ENCODE assay signal across 8 cellular contexts in the genomic region with DNA sequence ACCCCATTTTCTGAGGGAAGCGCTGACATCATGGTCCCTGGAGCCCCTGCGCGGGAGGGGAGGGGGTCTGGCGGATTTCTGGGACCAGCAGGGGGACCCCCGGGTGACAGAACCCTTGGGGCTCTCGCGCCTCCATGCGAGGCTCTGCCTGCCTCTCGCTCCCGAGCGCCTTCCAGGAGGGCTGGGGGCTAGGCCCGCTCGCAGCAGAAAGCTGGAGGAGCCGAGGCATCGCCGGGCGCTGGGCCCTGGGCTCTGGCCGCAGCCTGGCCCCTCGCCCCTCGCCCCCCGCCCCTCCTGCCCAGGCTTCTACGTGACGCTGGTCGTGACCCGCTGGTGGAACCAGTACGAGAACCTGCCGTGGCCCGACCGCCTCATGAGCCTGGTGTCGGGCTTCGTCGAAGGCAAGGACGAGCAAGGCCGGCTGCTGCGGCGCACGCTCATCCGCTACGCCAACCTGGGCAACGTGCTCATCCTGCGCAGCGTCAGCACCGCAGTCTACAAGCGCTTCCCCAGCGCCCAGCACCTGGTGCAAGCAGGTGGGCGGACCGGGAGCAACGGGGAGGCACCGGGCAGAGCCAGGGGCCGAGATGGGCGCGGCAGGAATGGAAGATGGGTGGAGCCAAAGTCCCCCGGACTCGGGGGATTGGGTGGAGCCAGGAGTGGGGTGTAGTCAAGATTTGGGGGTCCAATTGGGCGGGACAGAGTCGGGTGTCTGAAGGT. TPM values are rescaled to one million over a fixed set of nuclear protein-coding genes. Genes with fewer than 3 reads are reported as not detected.
DNase-seq lines count a peak whose midpoint lies in the region; ATAC-seq and TF ChIP-seq lines count a peak whose summit lies in the region.

No MANE protein-coding gene starts in this region.

- 0 out of 2 replicates have a peak, but pooled peaks cover 8% of the 10 kb centered on the region for H3K4me1 ChIP-seq in Caco-2

- H3K4me3 ChIP-seq in Caco-2 (ENCODE audit: low read depth, low read length), result peak overlapping the region; percentile 43
- peak overlapping the region; percentile 48 for H3K4me3 ChIP-seq in fibroblast of villous mesenchyme (ENCODE audit: low read depth, low read length)

- no peaks in the 10 kb centered on the region for H3K36me3 ChIP-seq in Caco-2 (ENCODE audit: control insufficient read depth, insufficient read depth, low read length)

- H3K36me3 Mint-ChIP-seq in Caco-2 (ENCODE audit: insufficient read depth, unreplicated experiment) (peaks cover 16% of the 10 kb centered on the region), T-helper 17 cell (ENCODE audit: low read depth) (no peaks in the 10 kb centered on the region), osteocyte (ENCODE audit: unreplicated experiment) (peaks cover 3% of the 10 kb centered on the region)

- no peaks in the 10 kb centered on the region for H3K27me3 ChIP-seq in Caco-2 (replicated peaks; ENCODE audit: control insufficient read depth, insufficient read depth, low read length)

- POLR2A ChIA-PET in Caco-2 (lab: Charles Lee), result interaction anchor here (0.8 to 1.9 kb wide), 2 partner anchors 13 to 163 kb away, joined by 4 to 21 read pairs; a partner anchor contains a TSS

- intact Hi-C loops in Caco-2 (cut with micrococcal nuclease; ENCODE audit: unreplicated experiment), result loop anchor here (1.0 to 2.0 kb wide), 2 partner anchors 99 to 127 kb away; no protein-coding TSS in a partner anchor

- H3K27ac Mint-ChIP-seq in Caco-2 (ENCODE audit: unreplicated experiment), result peak overlapping the region; percentile 66
- H3K27ac Mint-ChIP-seq in T-helper 17 cell, result no peak overlapping the region
- H3K27ac Mint-ChIP-seq in osteocyte (ENCODE audit: unreplicated experiment), result peak overlapping the region; percentile 59

- TF ChIP-seq CTCF in Caco-2 (IDR thresholded peaks at IDR 0.05; ENCODE audit: insufficient read depth in 1 of 2, low read depth in 1 of 2, low read length in 1 of 2, severe bottlenecking in 1 of 2, unreplicated experiment in 1 of 2) (no peak), fibroblast of villous mesenchyme (IDR thresholded peaks at IDR 0.05; ENCODE audit: insufficient read depth, low read depth, low read length) (no peak), osteocyte (IDR thresholded peaks at IDR 0.05) (no peak)

- no TSS peak for BruUV-seq in Caco-2 (replicated peaks; lab: Mats Ljungman, UMichigan)

- H3K4me3 Mint-ChIP-seq in Caco-2 (ENCODE audit: unreplicated experiment), result peak overlapping the region; percentile 71
- H3K4me3 Mint-ChIP-seq in T-helper 17 cell, result peak overlapping the region; percentile 70
- H3K4me3 Mint-ChIP-seq in osteocyte (ENCODE audit: unreplicated experiment), result no peak overlapping the region

- H3K4me1 Mint-ChIP-seq in Caco-2 (ENCODE audit: low read depth, unreplicated experiment) (no peaks in the 10 kb centered on the region), T-helper 17 cell (peaks cover 4% of the 10 kb centered on the region), osteocyte (ENCODE audit: unreplicated experiment) (peaks cover 9% of the 10 kb centered on the region)

- H3K9me3 Mint-ChIP-seq in Caco-2 (ENCODE audit: unreplicated experiment) (no peaks in the 10 kb centered on the region), osteocyte (ENCODE audit: unreplicated experiment) (no peaks in the 10 kb centered on the region)

- peak; percentile 73 for ATAC-seq in T-helper 17 cell
- no peak for ATAC-seq in GM18873 (IDR thresholded peaks at IDR 0.05; ENCODE audit: low FRiP score, unreplicated experiment)
- no peak for ATAC-seq in HG03354 (IDR thresholded peaks at IDR 0.05; ENCODE audit: poor library complexity, severe bottlenecking, unreplicated experiment)

- no peaks in the 10 kb centered on the region for H3K9me3 ChIP-seq in Caco-2
- no peaks in the 10 kb centered on the region for H3K9me3 ChIP-seq in T-helper 17 cell (ENCODE audit: control insufficient read depth, low read length, poor library complexity, severe bottlenecking)

- CTCF ChIA-PET in Caco-2 (lab: Charles Lee), result interaction anchor here (0.6 to 1.6 kb wide), 14 partner anchors 12 to 208 kb away, joined by 3 to 15 read pairs (median 4); a partner anchor contains a TSS

- DNase-seq in Caco-2, result no peak
- no peak for DNase-seq in T-helper 17 cell
- no peak for DNase-seq in fibroblast of villous mesenchyme (ENCODE audit: low read depth)
- DNase-seq in osteocyte (ENCODE audit: extremely low spot score, unreplicated experiment), result peak; percentile 80
- no peak for DNase-seq in NCI-H510A treated with DMSO at 0.1 percent for 48 hours (lab: John Stamatoyannopoulos, UW)
- DNase-seq in NCI-H226, result no peak

- H3K27me3 Mint-ChIP-seq in Caco-2 (ENCODE audit: insufficient read depth, unreplicated experiment) (no peaks in the 10 kb centered on the region), T-helper 17 cell (peaks cover 19% of the 10 kb centered on the region), osteocyte (ENCODE audit: unreplicated experiment) (no peaks in the 10 kb centered on the region)

RNA-seq across cellular contexts. Expression of a gene that starts 5.4 kb away (rescaled TPM):
- total RNA-seq in Caco-2 (2022), result 4.7 and 6.7 TPM in 2 replicates
- total RNA-seq in T-helper 17 cell, result under 1 TPM; 0.26 to 0.35 TPM
- 3.0 and 3.2 TPM in 2 replicates for total RNA-seq in fibroblast of villous mesenchyme
- 0.81 and 2.0 TPM in 2 replicates for total RNA-seq in osteocyte

RNA-seq across cellular contexts. Expression of a gene that starts 11.9 kb away (rescaled TPM):
- total RNA-seq in Caco-2 (2022) (1,282 and 1,565 TPM in 2 replicates), T-helper 17 cell (1,000 to 10,000 TPM; 1,744 to 2,260 TPM), fibroblast of villous mesenchyme (453 and 708 TPM in 2 replicates), osteocyte (2,993 and 3,020 TPM in 2 replicates)

RNA-seq across cellular contexts. Expression of a gene that starts 38.2 kb away (rescaled TPM):
- 8.3 and 10.6 TPM in 2 replicates for total RNA-seq in Caco-2 (2022)
- not detected for total RNA-seq in T-helper 17 cell
- total RNA-seq in fibroblast of villous mesenchyme, result 6.9 and 10.6 TPM in 2 replicates
- 44.2 and 49.2 TPM in 2 replicates for total RNA-seq in osteocyte
